ENCODE assay signal across 1 cellular context in genomic region chr6:8831366-8832152, GRCh38.
TF ChIP-seq lines count a peak whose summit lies in the region.

No MANE protein-coding gene starts in this region.

TF ChIP-seq in GM23338, 12 proteins besides CTCF, POLR2A, EP300 and RAD21 (continued from another document):
- TF ChIP-seq ZNF462 (CRISPR knock-in tag; IDR thresholded peaks at IDR 0.05) (no peak), ZNF114 (CRISPR knock-in tag; IDR thresholded peaks at IDR 0.05) (no peak)
